In the genomic region with DNA sequence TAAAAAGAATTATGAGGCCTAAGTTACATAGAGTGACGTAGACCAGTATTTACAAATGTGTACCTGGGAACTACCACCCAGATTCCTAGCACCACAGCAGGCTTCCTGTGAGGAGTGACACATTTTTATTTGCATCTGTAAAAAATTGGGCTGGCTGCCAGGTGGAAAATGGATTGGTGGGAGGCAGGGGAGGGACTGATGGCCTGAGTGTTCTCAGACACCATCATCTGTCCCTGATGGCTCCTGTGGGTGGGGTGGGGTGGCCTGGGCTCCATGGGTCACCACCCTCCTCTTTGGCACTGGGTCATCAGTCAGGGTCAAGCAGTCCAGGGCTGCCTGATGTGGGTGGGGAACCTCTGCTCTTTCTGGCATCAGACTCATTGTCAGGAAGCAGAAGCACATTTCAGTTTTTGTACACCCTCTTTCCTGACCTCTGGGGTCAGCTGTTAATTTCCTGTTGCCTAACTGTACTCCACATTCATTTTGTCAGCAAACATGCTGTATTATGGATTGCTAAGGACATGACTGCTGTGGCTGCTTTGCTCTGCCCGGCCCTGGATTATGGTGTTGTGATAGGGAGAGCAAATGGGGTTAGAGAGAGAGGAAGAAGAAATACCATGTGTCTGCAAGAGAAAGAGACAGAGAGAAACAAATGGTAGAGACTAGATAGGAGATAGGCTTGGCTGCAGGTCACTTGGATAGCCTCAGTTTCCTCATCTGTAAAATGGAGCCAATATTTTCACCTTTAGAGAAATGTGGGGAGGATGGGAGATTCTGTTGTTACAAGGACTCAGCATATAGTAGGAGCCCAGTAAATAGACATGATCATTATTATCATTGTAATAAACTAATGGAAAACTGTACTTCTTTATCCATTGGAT, we compare ENCODE assay signal across 11 cellular contexts. TPM values are rescaled to one million over a fixed set of nuclear protein-coding genes. Genes with fewer than 3 reads are reported as not detected.
A peak's percentile ranks its signal among the peaks of the same experiment; 100 is the strongest.
DNase-seq lines count a peak whose midpoint lies in the region; ATAC-seq and TF ChIP-seq lines count a peak whose summit lies in the region.
"Had no signal": no experiment of that assay in that cellular context is flagged by ENCODE, and none has a peak within 500 bp of the region (broad histone marks: within the 10 kb centered on the region; RNA-seq: fewer than 3 reads in every experiment).

No MANE protein-coding gene starts in this region.

- 100% methylated on average over 2 of the region's 2 CpGs for WGBS in mammary epithelial cell (ENCODE audit: low coverage, missing lambda C conversion rate)
- WGBS in lower leg skin, 2 donors, result 58 to 61% methylated on average over 2 of the region's 2 CpGs

- H3K4me2 ChIP-seq in mammary epithelial cell (ENCODE audit: insufficient read depth, low read depth, low read length), result no peak overlapping the region

- TF ChIP-seq CTCF in NB4 (IDR thresholded peaks at IDR 0.05; ENCODE audit: low read depth, low read length), result no peak
- no peak for TF ChIP-seq CTCF in mammary epithelial cell (conservative IDR thresholded peaks at IDR 0.05 in 1 of 2, IDR thresholded peaks at IDR 0.05 in 1 of 2; ENCODE audit: extremely low read depth in 1 of 2, insufficient read depth in 1 of 2, low read depth in 1 of 2, low read length in 2 of 2)
- no peak for TF ChIP-seq CTCF in lower leg skin (IDR thresholded peaks at IDR 0.05)

- H3K4me1 ChIP-seq in mammary epithelial cell (ENCODE audit: insufficient read depth, low read length), result peaks cover 14% of the 10 kb centered on the region

- DNase-seq in A172 (ENCODE audit: low spot score), result peak; percentile 24
- DNase-seq in NB4 (ENCODE audit: low read depth), result peak; percentile 90
- DNase-seq in mammary epithelial cell, result peak; percentile 10
- DNase-seq in lower leg skin (ENCODE audit: low spot score in 2 of 2), result peak; percentile 74 to 94
- no peak for DNase-seq in NAMALWA (ENCODE audit: low spot score)
- no peak for DNase-seq in dedifferentiated amniotic fluid mesenchymal stem cell (ENCODE audit: extremely low spot score)
- DNase-seq in GOT3 (lab: John Stamatoyannopoulos, UW), result no peak
- DNase-seq: RPMI8226 had no signal

- H4K20me1 ChIP-seq in mammary epithelial cell (ENCODE audit: insufficient read depth, low read length), result no peaks in the 10 kb centered on the region

- in situ Hi-C loops in mammary epithelial cell (cut with MboI; ENCODE audit: low sequenced_read_pairs in 2 of 2), result no loop called here

- TF ChIP-seq POLR2A in NB4 (IDR thresholded peaks at IDR 0.05; ENCODE audit: extremely low read depth, insufficient read length) (no peak), lower leg skin (IDR thresholded peaks at IDR 0.05) (no peak)

- no peaks in the 10 kb centered on the region for H3K79me2 ChIP-seq in mammary epithelial cell (ENCODE audit: insufficient read depth, low read length)

- no peak for ATAC-seq in HG02763 (IDR thresholded peaks at IDR 0.05; ENCODE audit: unreplicated experiment)

- no peaks in the 10 kb centered on the region for H3K36me3 ChIP-seq in mammary epithelial cell (ENCODE audit: insufficient read depth, low read length)
- H3K36me3 ChIP-seq: cardiac muscle cell had no signal

- no peak overlapping the region for H3K4me3 ChIP-seq in NB4 (ENCODE audit: low read depth, low read length)
- no peak overlapping the region for H3K4me3 ChIP-seq in mammary epithelial cell (replicated peaks in 1 of 3; ENCODE audit: insufficient read depth in 1 of 3, low read depth in 2 of 3, low read length in 3 of 3)
- H3K4me3 ChIP-seq in lower leg skin (ENCODE audit: low read depth, poor library complexity, severe bottlenecking), result no peak overlapping the region
- H3K4me3 ChIP-seq: cardiac muscle cell, skin epidermis had no signal

- CTCF ChIA-PET in mammary epithelial cell (lab: Charles Lee; ENCODE audit: low non-redundant PET), result no interaction called here

- dilution Hi-C loops in mammary epithelial cell (cut with HindIII; ENCODE audit: low sequenced_read_pairs), result no loop called here

- peak overlapping the region; percentile 19 for H2AFZ ChIP-seq in mammary epithelial cell (ENCODE audit: low read depth, low read length)

- no peaks in the 10 kb centered on the region for H3K27me3 ChIP-seq in mammary epithelial cell (ENCODE audit: insufficient read depth, low read length)
- H3K27me3 ChIP-seq: cardiac muscle cell had no signal

- BruUV-seq in mammary epithelial cell (replicated peaks; lab: Mats Ljungman, UMichigan), result no TSS peak

- H3K9me3 ChIP-seq in mammary epithelial cell (replicated peaks; ENCODE audit: insufficient read depth, low read length), result no peaks in the 10 kb centered on the region

- H3K9ac ChIP-seq in mammary epithelial cell (ENCODE audit: insufficient read depth, low read length), result no peak overlapping the region

- intact Hi-C loops in mammary epithelial cell (cut with micrococcal nuclease), result no loop called here
- intact Hi-C loops in lower leg skin (cut with DNase I; ENCODE audit: low total_unique reads), result no loop called here

- H3K27ac ChIP-seq in mammary epithelial cell (ENCODE audit: insufficient read depth, low read depth, low read length), result no peak overlapping the region
- H3K27ac ChIP-seq: cardiac muscle cell had no signal

RNA-seq across cellular contexts. Expression of a gene that starts 11.6 kb away (rescaled TPM):
- total RNA-seq in A172 (2014; rRNA removed; shearing (Covaris generic)), result not detected in 2 replicates
- total RNA-seq in mammary epithelial cell (under 1 TPM in 1 of 2 donors, not detected in 1; 0.33 TPM), lower leg skin (10 to 100 TPM; 11.1 to 65.7 (median 30.6) TPM)
- polyA plus RNA-seq in mammary epithelial cell, result not detected
- not detected for polyA minus RNA-seq in mammary epithelial cell

RNA-seq across cellular contexts. Expression of a gene that starts 12.5 kb away (rescaled TPM):
- not detected in 2 replicates for total RNA-seq in A172 (2014; rRNA removed; shearing (Covaris generic))
- total RNA-seq in mammary epithelial cell (not detected), lower leg skin (1 to 10 TPM in 3 of 4 donors, under 1 TPM in 1; 0.54 to 4.2 (median 1.3) TPM)
- not detected for polyA plus RNA-seq in mammary epithelial cell
- not detected for polyA minus RNA-seq in mammary epithelial cell

RNA-seq across cellular contexts. Expression of a gene that starts 20.2 kb away (rescaled TPM):
- 11.5 and 15.5 TPM in 2 replicates for total RNA-seq in A172 (2014; rRNA removed; shearing (Covaris generic))
- total RNA-seq in mammary epithelial cell, result 10 to 100 TPM; 19.1 to 21.5 TPM
- polyA plus RNA-seq in mammary epithelial cell, result 11.2 TPM
- polyA minus RNA-seq in mammary epithelial cell, result 31.2 TPM
- total RNA-seq in lower leg skin, result 10 to 100 TPM; 34.9 to 95.7 (median 61.1) TPM

RNA-seq across cellular contexts. Expression of a gene that starts 36.0 kb away (rescaled TPM):
- 41.5 and 65.1 TPM in 2 replicates for total RNA-seq in A172 (2014; rRNA removed; shearing (Covaris generic))
- total RNA-seq in mammary epithelial cell (10 to 100 TPM; 21.2 to 23.2 TPM), lower leg skin (10 to 100 TPM in 3 of 4 donors, 1 to 10 TPM in 1; 2.4 to 24.5 (median 19.5) TPM)
- polyA plus RNA-seq in mammary epithelial cell, result 39.0 TPM
- 25.0 TPM for polyA minus RNA-seq in mammary epithelial cell

Comparison
In these comparisons a context has a peak if more than half of its experiments do, and no peak if none do; other contexts are left out.
1. DNase-seq: peak in A172 (single experiment), NB4 (single experiment), mammary epithelial cell (single experiment) and lower leg skin (2 of 2); none in NAMALWA (single experiment), dedifferentiated amniotic fluid mesenchymal stem cell (single experiment) and GOT3 (single experiment).
2. RNA of a gene that starts 11.6 kb away (total RNA-seq): 11.1 to 65.7 TPM in lower leg skin; 0.33 TPM in mammary epithelial cell and not detected in A172; every median in the first group is over 4 times any median in the second.